20 cellular contexts compared by ENCODE assay signal in genomic region chr12:49635036-49635435, GRCh38.
"Had no signal": no experiment of that assay in that cellular context is flagged by ENCODE, and none has a peak within 500 bp of the region (broad histone marks: within the 10 kb centered on the region; RNA-seq: fewer than 3 reads in every experiment).

No MANE protein-coding gene starts in this region.

- ATAC-seq: esophagus mucosa; heart left ventricle; left lobe of liver; naive thymus-derived CD4-positive, alpha-beta T cell; right lobe of liver had no signal

- H3K4me1 ChIP-seq: colonic mucosa, parathyroid adenoma, prostate gland, right lobe of liver had no signal

- H3K9me3 Mint-ChIP-seq: neural crest cell had no signal

- H3K27me3 Mint-ChIP-seq: naive thymus-derived CD4-positive, alpha-beta T cell had no signal

- H3K4me3 Mint-ChIP-seq: naive thymus-derived CD4-positive, alpha-beta T cell had no signal

- H3K9me3 ChIP-seq: colonic mucosa, heart left ventricle, prostate gland, right lobe of liver, stomach, thoracic aorta, transverse colon had no signal

- H3K9ac ChIP-seq: parathyroid adenoma had no signal

- H2AFZ ChIP-seq: parathyroid adenoma had no signal

- FAIRE-seq: frontal cortex had no signal

- DNase-seq: colonic mucosa; dermis blood vessel endothelial cell; hippocampal formation; mammary epithelial cell; naive thymus-derived CD4-positive, alpha-beta T cell; nucleus accumbens; right lobe of liver; stimulated activated CD4-positive, alpha-beta T cell treated with anti-CD3 and anti-CD28 coated beads, Interleukin-4, amount 100 ng/mL, for 1 hour; stimulated activated naive CD4-positive, alpha-beta T cell; stomach; substantia nigra; transverse colon had no signal

- H3K27ac ChIP-seq: colonic mucosa, parathyroid adenoma, prostate gland, right lobe of liver, stomach, thoracic aorta, transverse colon had no signal

- H3K27me3 ChIP-seq: colonic mucosa, heart left ventricle, right lobe of liver, stomach, transverse colon had no signal
